Comparison of ENCODE assay signal across 1 cellular context in genomic region chr1:1291611-1292441, GRCh38.
TF ChIP-seq lines count a peak whose summit lies in the region.

No MANE protein-coding gene starts in this region.

TF ChIP-seq in HepG2, 621 proteins besides CTCF, POLR2A, EP300 and RAD21 (continues in another document):
- TF ChIP-seq HNF1A (IDR thresholded peaks at IDR 0.05; ENCODE audit: low read depth) = no peak
- TF ChIP-seq HNF1A (CRISPR knock-in tag; IDR thresholded peaks at IDR 0.05; ENCODE audit: borderline replicate concordance) = no peak
- TF ChIP-seq MIXL1 (CRISPR knock-in tag; IDR thresholded peaks at IDR 0.05) = 0 out of 2 replicates have a peak, but pooled peaks have one; percentile 24
- TF ChIP-seq ARNT2 (CRISPR knock-in tag; IDR thresholded peaks at IDR 0.05; ENCODE audit: low read depth) = 0 out of 2 replicates have a peak, but pooled peaks have one; percentile 23
- peak; percentile 16; the same call in 1 of the 2 replicates for TF ChIP-seq ATF2 (CRISPR knock-in tag; IDR thresholded peaks at IDR 0.05)
- peak; percentile 91 for TF ChIP-seq AKAP8 (CRISPR knock-in tag; IDR thresholded peaks at IDR 0.05)
- 0 out of 2 replicates have a peak, but pooled peaks have one; percentile 36 for TF ChIP-seq HNRNPL (IDR thresholded peaks at IDR 0.05; ENCODE audit: low read depth, low read length)
- TF ChIP-seq DNMT1 (CRISPR knock-in tag; IDR thresholded peaks at IDR 0.05) = peak; percentile 57; the same call in 1 of the 2 replicates
- TF ChIP-seq SNAI1 (CRISPR knock-in tag; IDR thresholded peaks at IDR 0.05; ENCODE audit: borderline replicate concordance) = 0 out of 2 replicates have a peak, but pooled peaks have one; percentile 43
- TF ChIP-seq ZNF687 (CRISPR knock-in tag; IDR thresholded peaks at IDR 0.05) = peak; percentile 63
- TF ChIP-seq MBNL3 (CRISPR knock-in tag; conservative IDR thresholded peaks at IDR 0.05) = no peak
- peak; percentile 53; the same call in 1 of the 2 replicates for TF ChIP-seq REPIN1 (CRISPR knock-in tag; IDR thresholded peaks at IDR 0.05; ENCODE audit: borderline replicate concordance, low read depth)
- TF ChIP-seq HOXA3 (CRISPR knock-in tag; IDR thresholded peaks at IDR 0.05) = 0 out of 2 replicates have a peak, but pooled peaks have one; percentile 4
- TF ChIP-seq ZNF704 (CRISPR knock-in tag; IDR thresholded peaks at IDR 0.05; ENCODE audit: borderline replicate concordance) = no peak
- TF ChIP-seq KLF16 (CRISPR knock-in tag; IDR thresholded peaks at IDR 0.05) = 0 out of 4 replicates have a peak, but pooled peaks of 1 of the 2 experiments have one; percentile 20
- TF ChIP-seq HNRNPLL (IDR thresholded peaks at IDR 0.05; ENCODE audit: low read depth, low read length, poor library complexity, severe bottlenecking) = peak; percentile 17
- TF ChIP-seq SALL1 (CRISPR knock-in tag; IDR thresholded peaks at IDR 0.05) = peak; percentile 45; the same call in 1 of the 2 replicates
- no peak for TF ChIP-seq STAT5B (CRISPR knock-in tag; IDR thresholded peaks at IDR 0.05)
- no peak for TF ChIP-seq ISL2 (CRISPR knock-in tag; IDR thresholded peaks at IDR 0.05)
- 0 out of 2 replicates have a peak, but pooled peaks have one; percentile 35 for TF ChIP-seq HIC2 (CRISPR knock-in tag; IDR thresholded peaks at IDR 0.05; ENCODE audit: low read depth)
- TF ChIP-seq ZBTB38 (CRISPR knock-in tag; IDR thresholded peaks at IDR 0.05) = peak; percentile 84
- no peak for TF ChIP-seq ZSCAN22 (CRISPR knock-in tag; IDR thresholded peaks at IDR 0.05)
- peak; percentile 41; the same call in 1 of the 2 replicates for TF ChIP-seq ZNF576 (CRISPR knock-in tag; IDR thresholded peaks at IDR 0.05)
- no peak for TF ChIP-seq ZNF703 (CRISPR knock-in tag; IDR thresholded peaks at IDR 0.05; ENCODE audit: borderline replicate concordance)
- peak; percentile 66 for TF ChIP-seq PATZ1 (CRISPR knock-in tag; IDR thresholded peaks at IDR 0.05)
- no peak for TF ChIP-seq MAZ (IDR thresholded peaks at IDR 0.05; ENCODE audit: borderline replicate concordance, low read depth, low read length)
- TF ChIP-seq MAZ (CRISPR knock-in tag; IDR thresholded peaks at IDR 0.05; ENCODE audit: low read depth) = no peak
- TF ChIP-seq ZNF280B (CRISPR knock-in tag; IDR thresholded peaks at IDR 0.05; ENCODE audit: borderline replicate concordance) = 0 out of 2 replicates have a peak, but pooled peaks have one; percentile 41
- peak; percentile 56; the same call in 1 of the 2 replicates for TF ChIP-seq ZNF574 (CRISPR knock-in tag; IDR thresholded peaks at IDR 0.05)
- no peak for TF ChIP-seq FLYWCH1 (CRISPR knock-in tag; IDR thresholded peaks at IDR 0.05)
- 0 out of 2 replicates have a peak, but pooled peaks have one; percentile 14 for TF ChIP-seq ZNF331 (CRISPR knock-in tag; IDR thresholded peaks at IDR 0.05)
- 0 out of 2 replicates have a peak, but pooled peaks have one; percentile 12 for TF ChIP-seq POGZ (CRISPR knock-in tag; IDR thresholded peaks at IDR 0.05)
- TF ChIP-seq FOXO1 (CRISPR knock-in tag; IDR thresholded peaks at IDR 0.05) = peak; percentile 10; the same call in 1 of the 2 replicates
- 0 out of 2 replicates have a peak, but pooled peaks have one; percentile 41 for TF ChIP-seq ZNF589 (CRISPR knock-in tag; conservative IDR thresholded peaks at IDR 0.05)
